2 cellular contexts compared by ENCODE assay signal in genomic region chr6:30071081-30071818, GRCh38.
A peak's percentile ranks its signal among the peaks of the same experiment; 100 is the strongest.
TF ChIP-seq lines count a peak whose summit lies in the region.

No MANE protein-coding gene starts in this region.

TF ChIP-seq in WTC11, 78 proteins besides CTCF, POLR2A, EP300 and RAD21:
- TF ChIP-seq, protein P1, sequence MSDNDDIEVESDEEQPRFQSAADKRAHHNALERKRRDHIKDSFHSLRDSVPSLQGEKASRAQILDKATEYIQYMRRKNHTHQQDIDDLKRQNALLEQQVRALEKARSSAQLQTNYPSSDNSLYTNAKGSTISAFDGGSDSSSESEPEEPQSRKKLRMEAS (CRISPR knock-in tag; IDR thresholded peaks at IDR 0.05), result peak; percentile 14; the same call in 1 of the 2 replicates
- TF ChIP-seq SP1 (CRISPR knock-in tag; conservative IDR thresholded peaks at IDR 0.05), result 0 out of 2 replicates have a peak, but pooled peaks have one; percentile 31
- no peak for TF ChIP-seq FOXJ3 (CRISPR knock-in tag; IDR thresholded peaks at IDR 0.05; ENCODE audit: borderline replicate concordance)
- 0 out of 2 replicates have a peak, but pooled peaks have one; percentile 48 for TF ChIP-seq FOXP1 (CRISPR knock-in tag; IDR thresholded peaks at IDR 0.05; ENCODE audit: borderline replicate concordance)
- no peak for TF ChIP-seq IRF1 (CRISPR knock-in tag; IDR thresholded peaks at IDR 0.05)

TF ChIP-seq in neural cell, 6 proteins besides CTCF, POLR2A, EP300 and RAD21:
- TF ChIP-seq EZH2 (IDR thresholded peaks at IDR 0.05; ENCODE audit: borderline replicate concordance, insufficient read depth, low read length, poor library complexity, severe bottlenecking), result no peak
- no peak for TF ChIP-seq SMC3 (conservative IDR thresholded peaks at IDR 0.05; ENCODE audit: poor library complexity)
- no peak for TF ChIP-seq TAF1 (IDR thresholded peaks at IDR 0.05; ENCODE audit: low read depth)
